ENCODE assay signal across 25 cellular contexts in genomic region chr18:62418258-62418657, GRCh38.
DNase-seq lines count a peak whose midpoint lies in the region; ATAC-seq and TF ChIP-seq lines count a peak whose summit lies in the region.
"Had no signal": no experiment of that assay in that cellular context is flagged by ENCODE, and none has a peak within 500 bp of the region (broad histone marks: within the 10 kb centered on the region; RNA-seq: fewer than 3 reads in every experiment).

No MANE protein-coding gene starts in this region.

- TF ChIP-seq POLR2A in esophagus muscularis mucosa (IDR thresholded peaks at IDR 0.05; ENCODE audit: low read depth) = no peak

- H4K20me1 ChIP-seq in BLaER1 treated with 17β-estradiol and CSF1 and Interleukin-3, amounts not matched to agents 10 nM and 100 nM = no peaks in the 10 kb centered on the region
- no peaks in the 10 kb centered on the region for H4K20me1 ChIP-seq in Loucy (ENCODE audit: insufficient read depth, low read length, poor library complexity, severe bottlenecking)

- peak; percentile 32 for DNase-seq in activated CD4-positive, alpha-beta T cell treated with anti-CD3 and anti-CD28 coated beads, Interleukin-2, amount 10 ng/mL, durations not matched to agents 7 days and 5 days
- DNase-seq in activated CD4-positive, alpha-beta T cell treated with anti-CD3 and anti-CD28 coated beads for 1 hour = no peak
- DNase-seq in activated naive CD8-positive, alpha-beta T cell treated with anti-CD3 and anti-CD28 coated beads, Interleukin-2, amount 10 ng/mL, durations not matched to agents 7 days and 5 days = no peak
- no peak for DNase-seq in esophagus muscularis mucosa (ENCODE audit: extremely low spot score)
- no peak for DNase-seq in NCI-H1436 (lab: John Stamatoyannopoulos, UW)
- DNase-seq: activated CD4-positive, alpha-beta T cell treated with anti-CD3 and anti-CD28 coated beads, Interleukin-2, amount 50 U/mL, for 48 hours; DMS 273 treated with DMSO at 0.1 percent for 48 hours; H7; kidney; NCI-H1092; NCI-H2029; NCI-H524 treated with DMSO at 0.1 percent for 48 hours; NK-92 treated with Interleukin-12 subunit alpha and Interleukin-12 subunit beta, amount 100 ng/mL, for 24 hours; SHP77; T-helper 9 cell had no signal

- no peak overlapping the region for H3K4me3 ChIP-seq in BLaER1 treated with 17β-estradiol and CSF1 and Interleukin-3, amounts not matched to agents 10 nM and 100 nM
- H3K4me3 ChIP-seq in Loucy (ENCODE audit: low read length, poor library complexity, severe bottlenecking) = peak overlapping the region; percentile 10
- H3K4me3 ChIP-seq in esophagus muscularis mucosa = no peak overlapping the region
- H3K4me3 ChIP-seq: thoracic aorta had no signal

- peaks cover 2% of the 10 kb centered on the region for H3K27me3 Mint-ChIP-seq in activated CD4-positive, alpha-beta T cell treated with anti-CD3 and anti-CD28 coated beads, Interleukin-2, amount 10 ng/mL, durations not matched to agents 7 days and 5 days
- H3K27me3 Mint-ChIP-seq in activated naive CD8-positive, alpha-beta T cell treated with anti-CD3 and anti-CD28 coated beads, Interleukin-2, amount 10 ng/mL, durations not matched to agents 7 days and 5 days = no peaks in the 10 kb centered on the region
- H3K27me3 Mint-ChIP-seq: stimulated activated naive CD8-positive, alpha-beta T cell treated with anti-CD3 and anti-CD28 coated beads, Interleukin-15, Interleukin-2, amounts not matched to agents 100 ng/mL and 50 ng/mL, for 24 hours had no signal

- peak overlapping the region; percentile 78 for H3K27ac Mint-ChIP-seq in activated CD4-positive, alpha-beta T cell treated with anti-CD3 and anti-CD28 coated beads, Interleukin-2, amount 10 ng/mL, durations not matched to agents 7 days and 5 days
- H3K27ac Mint-ChIP-seq in activated naive CD8-positive, alpha-beta T cell treated with anti-CD3 and anti-CD28 coated beads, Interleukin-2, amount 10 ng/mL, durations not matched to agents 7 days and 5 days = peak overlapping the region; percentile 84
- H3K27ac Mint-ChIP-seq: brain; IgD-negative memory B cell; stimulated activated naive CD8-positive, alpha-beta T cell treated with anti-CD3 and anti-CD28 coated beads, Interleukin-15, Interleukin-2, amounts not matched to agents 100 ng/mL and 50 ng/mL, for 24 hours had no signal

- H3K27me3 ChIP-seq in BLaER1 treated with 17β-estradiol and CSF1 and Interleukin-3, amounts not matched to agents 10 nM and 100 nM = no peaks in the 10 kb centered on the region
- no peaks in the 10 kb centered on the region for H3K27me3 ChIP-seq in Loucy (ENCODE audit: insufficient read depth, low read length, poor library complexity, severe bottlenecking)
- no peaks in the 10 kb centered on the region for H3K27me3 ChIP-seq in esophagus muscularis mucosa

- intact Hi-C loops in esophagus muscularis mucosa (cut with DNase I) = no loop called here

- POLR2A ChIA-PET in activated CD4-positive, alpha-beta T cell treated with anti-CD3 and anti-CD28 coated beads, Interleukin-2, amount 10 ng/mL, durations not matched to agents 7 days and 5 days (lab: Charles Lee) = no interaction called here
- POLR2A ChIA-PET in activated naive CD8-positive, alpha-beta T cell treated with anti-CD3 and anti-CD28 coated beads, Interleukin-2, amount 10 ng/mL, durations not matched to agents 7 days and 5 days (lab: Charles Lee) = interaction anchor here (0.6 to 1.5 kb wide), 5 partner anchors 16 to 1012 kb away, joined by 3 to 7 read pairs (median 3); partner anchors contain the start of gene ZCCHC2

- ATAC-seq in activated naive CD8-positive, alpha-beta T cell treated with anti-CD3 and anti-CD28 coated beads, Interleukin-2, amount 10 ng/mL, durations not matched to agents 7 days and 5 days (ENCODE audit: low read depth) = peak; percentile 17
- no peak for ATAC-seq in GM19023 (IDR thresholded peaks at IDR 0.05; ENCODE audit: unreplicated experiment)
- ATAC-seq: CD8-positive, alpha-beta T cell had no signal

- no peaks in the 10 kb centered on the region for H3F3A ChIP-seq in Loucy (ENCODE audit: low read depth)

- CTCF ChIA-PET in activated CD4-positive, alpha-beta T cell treated with anti-CD3 and anti-CD28 coated beads, Interleukin-2, amount 10 ng/mL, durations not matched to agents 7 days and 5 days (lab: Charles Lee) = interaction anchor here (0.8 to 2.6 kb wide), 4 partner anchors 10 to 166 kb away, joined by 3 to 9 read pairs (median 4); no protein-coding TSS in a partner anchor

- H3K4me3 Mint-ChIP-seq in activated CD4-positive, alpha-beta T cell treated with anti-CD3 and anti-CD28 coated beads, Interleukin-2, amount 10 ng/mL, durations not matched to agents 7 days and 5 days = no peak overlapping the region
- H3K4me3 Mint-ChIP-seq in activated naive CD8-positive, alpha-beta T cell treated with anti-CD3 and anti-CD28 coated beads, Interleukin-2, amount 10 ng/mL, durations not matched to agents 7 days and 5 days = peak overlapping the region; percentile 55
- H3K4me3 Mint-ChIP-seq: brain; CD8-positive, alpha-beta T cell; IgD-negative memory B cell; stimulated activated naive CD8-positive, alpha-beta T cell treated with anti-CD3 and anti-CD28 coated beads, Interleukin-15, Interleukin-2, amounts not matched to agents 100 ng/mL and 50 ng/mL, for 24 hours had no signal

- 73% methylated on average over 1 of the region's 1 CpG for WGBS in esophagus muscularis mucosa

- H3K27ac ChIP-seq in BLaER1 treated with 17β-estradiol and CSF1 and Interleukin-3, amounts not matched to agents 10 nM and 100 nM = peak overlapping the region in 3 of 11 experiments; percentile 15 to 45 (median 29); a peak in 3 of 22 replicates
- H3K27ac ChIP-seq in esophagus muscularis mucosa (replicated peaks in 1 of 4) = no peak overlapping the region
- H3K27ac ChIP-seq: epithelial cell of prostate, thoracic aorta, VCaP had no signal

- H2AFZ ChIP-seq in Loucy (ENCODE audit: low read length) = peak overlapping the region; percentile 65

- H3K9ac ChIP-seq in BLaER1 treated with 17β-estradiol and CSF1 and Interleukin-3, amounts not matched to agents 10 nM and 100 nM = no peak overlapping the region
- H3K9ac ChIP-seq in Loucy (ENCODE audit: low read depth, low read length, poor library complexity, severe bottlenecking) = no peak overlapping the region

- H3K36me3 ChIP-seq in BLaER1 treated with 17β-estradiol and CSF1 and Interleukin-3, amounts not matched to agents 10 nM and 100 nM = no peaks in the 10 kb centered on the region
- H3K36me3 ChIP-seq in Loucy (ENCODE audit: insufficient read depth, low read length) = no peaks in the 10 kb centered on the region
- H3K36me3 ChIP-seq in esophagus muscularis mucosa = no peaks in the 10 kb centered on the region
- H3K36me3 ChIP-seq: thoracic aorta had no signal

- H3K9me3 Mint-ChIP-seq in activated CD4-positive, alpha-beta T cell treated with anti-CD3 and anti-CD28 coated beads, Interleukin-2, amount 10 ng/mL, durations not matched to agents 7 days and 5 days = peaks cover 6% of the 10 kb centered on the region
- peaks cover 5% of the 10 kb centered on the region for H3K9me3 Mint-ChIP-seq in activated naive CD8-positive, alpha-beta T cell treated with anti-CD3 and anti-CD28 coated beads, Interleukin-2, amount 10 ng/mL, durations not matched to agents 7 days and 5 days
- H3K9me3 Mint-ChIP-seq: CD8-positive, alpha-beta T cell had no signal

- no peak for TF ChIP-seq EP300 in esophagus muscularis mucosa (IDR thresholded peaks at IDR 0.05)

- H3K9me3 ChIP-seq in BLaER1 treated with 17β-estradiol and CSF1 and Interleukin-3, amounts not matched to agents 10 nM and 100 nM (replicated peaks in 1 of 11) = peaks cover 0 to 11% (median 0%) of the 10 kb centered on the region in 11 experiments; a peak in 3 of 22 replicates
- H3K9me3 ChIP-seq in Loucy (ENCODE audit: insufficient read depth, low read depth, low read length) (no peaks in the 10 kb centered on the region), esophagus muscularis mucosa (no peaks in the 10 kb centered on the region)
- H3K9me3 ChIP-seq: thoracic aorta had no signal

- H3K79me2 ChIP-seq in Loucy (ENCODE audit: insufficient read depth, low read length) = no peaks in the 10 kb centered on the region

- H3K9me2 ChIP-seq in Loucy (replicated peaks; ENCODE audit: low read depth, low read length) = no peaks in the 10 kb centered on the region

- H3K4me1 ChIP-seq in BLaER1 treated with 17β-estradiol and CSF1 and Interleukin-3, amounts not matched to agents 10 nM and 100 nM = peaks cover 20 to 35% (median 29%) of the 10 kb centered on the region in 10 experiments
- H3K4me1 ChIP-seq in Loucy (ENCODE audit: insufficient read depth, low read length, poor library complexity, severe bottlenecking) (peaks cover 34% of the 10 kb centered on the region), esophagus muscularis mucosa (no peaks in the 10 kb centered on the region)

- peak overlapping the region; percentile 31 to 78 (median 71); a peak in 21 of 22 replicates for H3K4me2 ChIP-seq in BLaER1 treated with 17β-estradiol and CSF1 and Interleukin-3, amounts not matched to agents 10 nM and 100 nM
- peak overlapping the region; percentile 41 for H3K4me2 ChIP-seq in Loucy (ENCODE audit: low read depth, low read length, poor library complexity, severe bottlenecking)

- H3K4me1 Mint-ChIP-seq in activated CD4-positive, alpha-beta T cell treated with anti-CD3 and anti-CD28 coated beads, Interleukin-2, amount 10 ng/mL, durations not matched to agents 7 days and 5 days = peaks cover 53% of the 10 kb centered on the region
- H3K4me1 Mint-ChIP-seq in activated naive CD8-positive, alpha-beta T cell treated with anti-CD3 and anti-CD28 coated beads, Interleukin-2, amount 10 ng/mL, durations not matched to agents 7 days and 5 days = peaks cover 60% of the 10 kb centered on the region

- TF ChIP-seq CTCF in Loucy (conservative IDR thresholded peaks at IDR 0.05; ENCODE audit: low read length) = no peak
- no peak for TF ChIP-seq CTCF in esophagus muscularis mucosa (IDR thresholded peaks at IDR 0.05)

- peaks cover 13% of the 10 kb centered on the region for H3K36me3 Mint-ChIP-seq in activated CD4-positive, alpha-beta T cell treated with anti-CD3 and anti-CD28 coated beads, Interleukin-2, amount 10 ng/mL, durations not matched to agents 7 days and 5 days (ENCODE audit: low read depth)
- H3K36me3 Mint-ChIP-seq in activated naive CD8-positive, alpha-beta T cell treated with anti-CD3 and anti-CD28 coated beads, Interleukin-2, amount 10 ng/mL, durations not matched to agents 7 days and 5 days = peaks cover 13% of the 10 kb centered on the region
- H3K36me3 Mint-ChIP-seq: brain; CD8-positive, alpha-beta T cell; IgD-negative memory B cell had no signal
